In the genomic region with DNA sequence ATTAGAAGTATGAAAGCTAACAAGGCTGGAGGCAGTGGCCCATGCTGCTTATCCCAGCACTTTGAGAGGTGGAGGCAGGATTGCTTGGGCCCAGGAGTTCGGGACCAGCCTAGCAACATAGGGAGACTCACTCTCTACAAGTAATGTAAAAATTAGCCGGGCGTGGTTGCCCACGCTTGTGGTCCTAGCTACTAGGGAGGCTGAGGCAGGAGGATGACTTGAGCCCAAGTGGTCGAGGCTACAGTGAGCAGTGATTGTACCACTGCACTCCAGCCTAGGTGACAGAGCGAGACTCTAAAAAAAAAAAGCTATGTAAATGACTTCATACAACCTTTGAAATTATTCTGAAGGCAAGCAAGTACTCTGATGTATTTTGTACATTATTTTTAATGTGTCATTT, we compare ENCODE assay signal across 15 cellular contexts.
"Had no signal": no experiment of that assay in that cellular context is flagged by ENCODE, and none has a peak within 500 bp of the region (broad histone marks: within the 10 kb centered on the region; RNA-seq: fewer than 3 reads in every experiment).

No MANE protein-coding gene starts in this region.

- H3K27me3 Mint-ChIP-seq: activated naive CD4-positive, alpha-beta T cell treated with anti-CD3 and anti-CD28 coated beads, Interleukin-2, amount 50 U/mL, for 24 hours; dendritic cell treated with granulocyte-macrophage colony-stimulating factor and Interleukin-4, amounts not matched to agents 40 ng/mL and 50 ng/mL, for 4 days; effector memory CD8-positive, alpha-beta T cell had no signal

- H3K27ac ChIP-seq: brain microvascular endothelial cell had no signal

- H3K36me3 ChIP-seq: brain microvascular endothelial cell, neural progenitor cell had no signal

- H3K27me3 ChIP-seq: brain microvascular endothelial cell, gastroesophageal sphincter, testis had no signal

- DNase-seq: activated CD4-positive, alpha-beta T cell treated with anti-CD3 and anti-CD28 coated beads, Interleukin-2, amount 50 U/mL, for 1 hour; activated T-cell treated with anti-CD3 and anti-CD28 coated beads for 4 hours; amygdala; brain microvascular endothelial cell; cerebellar nuclear complex; effector memory CD8-positive, alpha-beta T cell; posterior cingulate gyrus; right cardiac atrium; stimulated activated naive CD8-positive, alpha-beta T cell treated with anti-CD3 and anti-CD28 coated beads, Interleukin-15, Interleukin-2, amounts not matched to agents 100 U/mL and 50 U/mL, for 24 hours; testis had no signal

- H3K4me1 Mint-ChIP-seq: activated T-helper 17 cell treated with anti-CD3 and anti-CD28 coated beads, Interleukin-2, amount 50 U/mL, for 72 hours had no signal

- H2AFZ ChIP-seq: neural progenitor cell had no signal

- ATAC-seq: activated T-helper 17 cell treated with anti-CD3 and anti-CD28 coated beads, Interleukin-2, amount 50 U/mL, for 72 hours; effector memory CD8-positive, alpha-beta T cell; gastroesophageal sphincter; right cardiac atrium; stimulated activated naive CD8-positive, alpha-beta T cell treated with anti-CD3 and anti-CD28 coated beads, Interleukin-15, Interleukin-2, amounts not matched to agents 100 U/mL and 50 U/mL, for 24 hours had no signal

- H3K9me3 Mint-ChIP-seq: activated naive CD4-positive, alpha-beta T cell treated with anti-CD3 and anti-CD28 coated beads, Interleukin-2, amount 50 U/mL, for 24 hours; activated T-helper 17 cell treated with anti-CD3 and anti-CD28 coated beads, Interleukin-2, amount 50 U/mL, for 72 hours; dendritic cell treated with granulocyte-macrophage colony-stimulating factor and Interleukin-4, amounts not matched to agents 40 ng/mL and 50 ng/mL, for 4 days; effector memory CD8-positive, alpha-beta T cell; neural progenitor cell had no signal

- H3K9me3 ChIP-seq: gastroesophageal sphincter, testis had no signal

- H3K27ac Mint-ChIP-seq: activated T-helper 17 cell treated with anti-CD3 and anti-CD28 coated beads, Interleukin-2, amount 50 U/mL, for 72 hours; neural progenitor cell had no signal
